In genomic region chr11:56783448-56784041, GRCh38 we compare ENCODE assay signal across 8 cellular contexts. TPM values are rescaled to one million over a fixed set of nuclear protein-coding genes. Genes with fewer than 3 reads are reported as not detected.
A peak's percentile ranks its signal among the peaks of the same experiment; 100 is the strongest.
DNase-seq lines count a peak whose midpoint lies in the region; ATAC-seq and TF ChIP-seq lines count a peak whose summit lies in the region.

No MANE protein-coding gene starts in this region.

- peak; percentile 62 for TF ChIP-seq CTCF in LNCaP clone FGC (IDR thresholded peaks at IDR 0.05; ENCODE audit: control insufficient read depth, extremely low read depth, insufficient read depth)
- TF ChIP-seq CTCF in fibroblast of the aortic adventitia (IDR thresholded peaks at IDR 0.05; ENCODE audit: insufficient read depth, low read length), result peak; percentile 51

- H3K4me3 ChIP-seq in LNCaP clone FGC (ENCODE audit: low read depth, low read length) (no peak overlapping the region), fibroblast of the aortic adventitia (ENCODE audit: low read depth, low read length) (peak overlapping the region; percentile 1)

- ATAC-seq in SK-N-SH treated with all-trans-retinoic acid at 6 μM for 48 hours, result peak; percentile 81
- no peak for ATAC-seq in HG03520 (IDR thresholded peaks at IDR 0.05; ENCODE audit: unreplicated experiment)

- DNase-seq in SHP77 (lab: John Stamatoyannopoulos, UW) (peak; percentile 0 to 11), SHP77 treated with DMSO at 0.1 percent for 48 hours (lab: John Stamatoyannopoulos, UW) (no peak), LNCaP clone FGC (ENCODE audit: low read depth) (peak; percentile 61), fibroblast of the aortic adventitia (ENCODE audit: low read depth) (peak; percentile 72), retina (peak; percentile 15)
- no peak for DNase-seq in activated CD4-positive, alpha-beta T cell treated with anti-CD3 and anti-CD28 coated beads, Interleukin-2, amount 50 U/mL, for 1 hour

TF ChIP-seq in SK-N-SH treated with all-trans-retinoic acid at 6 μM for 48 hours, 23 proteins besides CTCF, POLR2A, EP300 and RAD21:
- TF ChIP-seq CSRNP3 (CRISPR knock-in tag; IDR thresholded peaks at IDR 0.05) (no peak), CSDC2 (CRISPR knock-in tag; IDR thresholded peaks at IDR 0.05) (no peak), ESRRG (CRISPR knock-in tag; IDR thresholded peaks at IDR 0.05) (no peak), ZC3H10 (CRISPR knock-in tag; IDR thresholded peaks at IDR 0.05) (no peak), ISL1 (CRISPR knock-in tag; IDR thresholded peaks at IDR 0.05) (no peak), TCF4 (CRISPR knock-in tag; IDR thresholded peaks at IDR 0.05; ENCODE audit: borderline replicate concordance) (no peak), BACH2 (CRISPR knock-in tag; IDR thresholded peaks at IDR 0.05; ENCODE audit: borderline replicate concordance) (no peak), ZFP30 (CRISPR knock-in tag; IDR thresholded peaks at IDR 0.05) (no peak), GLIS3 (CRISPR knock-in tag; IDR thresholded peaks at IDR 0.05) (no peak), ARNTL (CRISPR knock-in tag; IDR thresholded peaks at IDR 0.05; ENCODE audit: borderline replicate concordance, low read depth) (no peak), OSR1 (CRISPR knock-in tag; IDR thresholded peaks at IDR 0.05) (no peak), ZNF565 (CRISPR knock-in tag; conservative IDR thresholded peaks at IDR 0.05; ENCODE audit: low read depth) (no peak), PPARA (CRISPR knock-in tag; IDR thresholded peaks at IDR 0.05; ENCODE audit: borderline replicate concordance) (no peak), TOX (CRISPR knock-in tag; IDR thresholded peaks at IDR 0.05; ENCODE audit: borderline replicate concordance) (no peak), POU6F1 (CRISPR knock-in tag; IDR thresholded peaks at IDR 0.05; ENCODE audit: borderline replicate concordance, low read depth) (no peak), CREB5 (CRISPR knock-in tag; IDR thresholded peaks at IDR 0.05; ENCODE audit: low read depth) (no peak), SNAI2 (CRISPR knock-in tag; IDR thresholded peaks at IDR 0.05) (no peak), ZNF70 (CRISPR knock-in tag; IDR thresholded peaks at IDR 0.05) (no peak)

RNA-seq across cellular contexts. Expression of gene OR9G4, which starts 35.0 kb away (rescaled TPM):
- not detected in 2 replicates for total RNA-seq in fibroblast of the aortic adventitia (ENCODE audit: low replicate concordance)

Comparison
In these comparisons a context has a peak if more than half of its experiments do, and no peak if none do; other contexts are left out.
1. DNase-seq: peak in SHP77 (2 of 2), LNCaP clone FGC (single experiment), fibroblast of the aortic adventitia (single experiment) and retina (single experiment); none in SHP77 treated with DMSO at 0.1 percent for 48 hours (single experiment) and activated CD4-positive, alpha-beta T cell treated with anti-CD3 and anti-CD28 coated beads, Interleukin-2, amount 50 U/mL, for 1 hour (single experiment).